Comparison of ENCODE assay signal across 8 cellular contexts in the genomic region with DNA sequence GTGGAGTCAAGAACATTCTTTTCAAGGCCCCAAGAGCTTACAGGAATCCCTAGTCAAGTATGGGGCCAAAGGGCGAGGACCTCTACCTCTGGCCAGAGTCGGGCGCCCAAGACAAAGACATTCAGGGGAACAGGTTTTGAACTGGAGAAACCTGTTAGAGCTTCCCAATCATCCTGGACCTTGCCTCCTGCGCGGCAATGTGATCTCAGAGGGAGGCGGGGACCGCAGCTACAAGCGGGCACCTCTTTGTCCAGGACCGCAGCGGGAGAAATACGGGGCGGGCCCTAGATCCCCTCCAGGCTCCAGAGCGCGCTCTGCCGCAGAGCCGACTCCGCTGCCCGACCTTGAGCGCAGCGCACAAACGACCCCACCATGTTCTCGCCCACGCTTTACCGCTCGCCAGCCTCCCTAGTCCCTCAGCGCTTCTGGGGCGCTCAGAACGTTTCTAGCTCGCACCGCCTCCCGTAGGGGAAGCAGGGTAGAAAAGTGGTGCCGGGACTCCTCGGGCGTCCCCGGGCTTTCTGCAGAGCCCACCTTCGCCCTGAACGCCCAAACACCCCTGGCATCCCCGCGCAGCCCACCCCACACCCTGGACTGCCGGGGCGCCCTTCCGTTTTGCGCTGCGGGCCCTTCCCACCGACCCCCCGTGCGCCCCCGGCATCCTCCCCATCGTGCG. TPM values are rescaled to one million over a fixed set of nuclear protein-coding genes. Genes with fewer than 3 reads are reported as not detected.
A peak's percentile ranks its signal among the peaks of the same experiment; 100 is the strongest.
DNase-seq lines count a peak whose midpoint lies in the region; ATAC-seq and TF ChIP-seq lines count a peak whose summit lies in the region.

No MANE protein-coding gene starts in this region.

- H3K36me3 ChIP-seq in heart left ventricle: no peaks in the 10 kb centered on the region
- no peaks in the 10 kb centered on the region for H3K36me3 ChIP-seq in parathyroid adenoma (ENCODE audit: control insufficient read depth, insufficient read depth, low read length)

- intact Hi-C loops in heart left ventricle (cut with DNase I): loop anchor here in 2 of 10 donors (5.0 to 10.0 kb wide), 2 partner anchors 49 to 96 kb away; a partner anchor contains a TSS

- H3K4me3 ChIP-seq in heart left ventricle (peak overlapping the region; percentile 53 to 90 (median 78)), parathyroid adenoma (ENCODE audit: low read depth, low read length) (peak overlapping the region; percentile 67)

- 0 to 7% (median 4%) methylated on average over 12 to 50 of the region's 50 CpGs for WGBS in heart left ventricle, 4 donors

- no peak for TF ChIP-seq POLR2A in heart left ventricle (IDR thresholded peaks at IDR 0.05)

- H3K4me2 ChIP-seq in parathyroid adenoma (ENCODE audit: low read length): peak overlapping the region; percentile 99

- no peak overlapping the region for H3K9ac ChIP-seq in parathyroid adenoma

- peak overlapping the region in 3 of 12 donors; percentile 31 to 61 (median 45) for H3K27ac ChIP-seq in heart left ventricle
- no peak overlapping the region for H3K27ac ChIP-seq in parathyroid adenoma

- H3K27me3 ChIP-seq in heart left ventricle (peaks cover 0 to 6% (median 0%) of the 10 kb centered on the region in 9 donors), parathyroid adenoma (ENCODE audit: control insufficient read depth, insufficient read depth, low read length) (no peaks in the 10 kb centered on the region)

- ATAC-seq in HG02798 (IDR thresholded peaks at IDR 0.05; ENCODE audit: poor library complexity, unreplicated experiment) (peak; percentile 24), heart left ventricle (peak in 3 of 4 donors; percentile 32 to 56 (median 47)), HG03457 (IDR thresholded peaks at IDR 0.05; ENCODE audit: unreplicated experiment) (no peak), GM19452 (IDR thresholded peaks at IDR 0.05; ENCODE audit: unreplicated experiment) (no peak)

- H3K4me1 ChIP-seq in heart left ventricle: peaks cover 0 to 21% (median 10%) of the 10 kb centered on the region in 12 donors
- H3K4me1 ChIP-seq in parathyroid adenoma: no peaks in the 10 kb centered on the region

- H3K9me3 ChIP-seq in heart left ventricle: no peaks in the 10 kb centered on the region
- H3K9me3 ChIP-seq in parathyroid adenoma (ENCODE audit: control insufficient read depth, low read length): no peaks in the 10 kb centered on the region

- TF ChIP-seq CTCF in heart left ventricle (IDR thresholded peaks at IDR 0.05) (no peak), parathyroid adenoma (IDR thresholded peaks at IDR 0.05) (no peak)

- H2AFZ ChIP-seq in parathyroid adenoma: peak overlapping the region; percentile 77

- no peaks in the 10 kb centered on the region for H3K79me2 ChIP-seq in parathyroid adenoma

- peak; percentile 74 for DNase-seq in DMS79 treated with DMSO at 0.1 percent for 48 hours (lab: John Stamatoyannopoulos, UW)
- peak; percentile 89 for DNase-seq in NCI-H510A (lab: John Stamatoyannopoulos, UW)
- DNase-seq in activated gamma-delta T cell treated with anti-CD3 and anti-CD28 coated beads, Interleukin-2, amount 50 U/mL, for 16 hours (ENCODE audit: low read depth): peak; percentile 5
- DNase-seq in heart left ventricle: peak; percentile 21 to 68 (median 32)

RNA-seq across cellular contexts. Expression of a gene that starts 28.1 kb away (rescaled TPM):
- 1 to 10 TPM; 3.6 to 9.2 (median 5.3) TPM for total RNA-seq in heart left ventricle
- 10 to 100 TPM in 1 of 2 donors, 1 to 10 TPM in 1; 3.8 to 12.1 TPM for polyA plus RNA-seq in heart left ventricle

RNA-seq across cellular contexts. Expression of a gene that starts 50.1 kb away (rescaled TPM):
- 1 to 10 TPM in 5 of 9 donors, under 1 TPM in 3, not detected in 1; 0.39 to 2.5 (median 1.0) TPM for total RNA-seq in heart left ventricle
- polyA plus RNA-seq in heart left ventricle: 1 to 10 TPM in 1 of 2 donors, under 1 TPM in 1; 0.55 to 1.9 TPM

RNA-seq across cellular contexts. Expression of a gene that starts 52.7 kb away (rescaled TPM):
- 10 to 100 TPM; 11.5 to 22.9 (median 15.1) TPM for total RNA-seq in heart left ventricle
- 1 to 10 TPM; 5.2 to 6.2 TPM for polyA plus RNA-seq in heart left ventricle

Comparison
In these comparisons a context has a peak if more than half of its experiments do, and no peak if none do; other contexts are left out.
1. DNase-seq: peak in every context shown above with its lines; median percentile 89 in NCI-H510A; 74 in DMS79 treated with DMSO at 0.1 percent for 48 hours; 32 in heart left ventricle; 5 in activated gamma-delta T cell treated with anti-CD3 and anti-CD28 coated beads, Interleukin-2, amount 50 U/mL, for 16 hours.
2. ATAC-seq: peak in HG02798 (single experiment) and heart left ventricle (3 of 4); none in HG03457 (single experiment) and GM19452 (single experiment).